Comparison of ENCODE assay signal across 11 cellular contexts in the genomic region with DNA sequence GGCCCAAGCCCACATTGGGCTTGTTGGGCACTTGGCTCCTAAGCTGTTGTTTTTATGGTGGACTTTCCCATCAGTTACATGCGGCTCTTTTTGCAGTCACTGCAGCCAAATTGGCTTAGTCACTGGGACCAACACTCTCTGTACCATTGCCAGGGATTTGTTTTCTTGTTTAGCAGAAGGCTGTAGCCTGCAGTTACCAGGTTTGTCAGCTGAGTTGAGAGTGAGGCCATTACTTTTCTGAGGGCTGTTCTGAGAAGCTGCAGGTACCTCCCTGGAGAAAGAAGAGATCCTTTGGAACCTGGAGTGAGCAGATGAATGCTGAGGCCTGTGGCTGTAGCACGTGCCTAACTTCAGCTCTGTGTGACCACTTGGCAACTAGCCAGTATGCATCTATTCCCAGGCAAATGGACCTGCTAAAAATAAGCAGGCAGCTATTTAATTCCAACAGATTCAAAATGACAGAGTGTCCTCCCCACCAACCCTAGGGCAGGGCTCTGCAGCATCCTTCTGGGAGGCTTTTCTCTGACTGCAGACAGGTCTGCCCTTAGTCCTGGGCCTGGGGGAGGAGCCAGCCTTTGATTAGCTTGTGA. TPM values are rescaled to one million over a fixed set of nuclear protein-coding genes. Genes with fewer than 3 reads are reported as not detected.
A peak's percentile ranks its signal among the peaks of the same experiment; 100 is the strongest.
DNase-seq lines count a peak whose midpoint lies in the region; ATAC-seq and TF ChIP-seq lines count a peak whose summit lies in the region.
"Had no signal": no experiment of that assay in that cellular context is flagged by ENCODE, and none has a peak within 500 bp of the region (broad histone marks: within the 10 kb centered on the region; RNA-seq: fewer than 3 reads in every experiment).

No MANE protein-coding gene starts in this region.

- no peaks in the 10 kb centered on the region for H3K9me3 ChIP-seq in PC-3 (ENCODE audit: low read length)
- H3K9me3 ChIP-seq in WERI-Rb-1 (ENCODE audit: severe bottlenecking), result no peaks in the 10 kb centered on the region
- H3K9me3 ChIP-seq: testis had no signal

- CTCF ChIA-PET in PC-3 (lab: Charles Lee), result interaction anchor here (1.2 kb wide), 1 partner anchor 13 kb away, joined by 4 read pairs; the partner anchor contains the start of gene AKAP1

- peak overlapping the region; percentile 39 for H3K27ac ChIP-seq in PC-3 (ENCODE audit: low read length)
- peak overlapping the region; percentile 47 for H3K27ac ChIP-seq in rectal smooth muscle tissue (ENCODE audit: low read depth, low read length)
- no peak overlapping the region for H3K27ac ChIP-seq in WERI-Rb-1
- H3K27ac ChIP-seq: SK-N-MC, testis had no signal

- no TSS peak for BruUV-seq in PC-3 (replicated peaks; lab: Mats Ljungman, UMichigan)

- no peaks in the 10 kb centered on the region for H3F3A ChIP-seq in PC-3 (ENCODE audit: low read length, unreplicated experiment)

- no peak overlapping the region for H2AFZ ChIP-seq in PC-3 (ENCODE audit: low read length)

- H4K20me1 ChIP-seq in PC-3 (ENCODE audit: low read length), result peaks cover 23% of the 10 kb centered on the region; the same call in 1 of the 2 replicates

- ATAC-seq in PC-3, result peak; percentile 84
- ATAC-seq in GM21367 (IDR thresholded peaks at IDR 0.05; ENCODE audit: unreplicated experiment), result no peak

- TF ChIP-seq CTCF in PC-3 (conservative IDR thresholded peaks at IDR 0.05; ENCODE audit: low read depth, low read length) (no peak), WERI-Rb-1 (IDR thresholded peaks at IDR 0.05; ENCODE audit: low read depth, low read length) (no peak)

- H3K9ac ChIP-seq in PC-3 (ENCODE audit: low read length), result no peak overlapping the region
- no peak overlapping the region for H3K9ac ChIP-seq in rectal smooth muscle tissue (ENCODE audit: low read length)

- intact Hi-C loops in PC-3 (cut with micrococcal nuclease), result no loop called here

- POLR2A ChIA-PET in PC-3 (lab: Charles Lee; ENCODE audit: unreplicated experiment), result interaction anchor here (1.0 kb wide), 1 partner anchor 13 kb away, joined by 3 read pairs; no protein-coding TSS in a partner anchor

- peak; percentile 78 for DNase-seq in GM04503 (ENCODE audit: low read depth)
- peak; percentile 73 for DNase-seq in PC-3
- DNase-seq in fibroblast of peridontal ligament (ENCODE audit: extremely low read depth), result peak; percentile 71
- no peak for DNase-seq in WERI-Rb-1
- no peak for DNase-seq in stimulated activated CD4-positive, alpha-beta T cell treated with anti-CD3 and anti-CD28 coated beads, Interleukin-2, amount 100 ng/mL, for 48 hours
- no peak for DNase-seq in mesenteric fat pad (ENCODE audit: low spot score)
- DNase-seq: naive B cell, testis had no signal

- H3K79me2 ChIP-seq in PC-3 (ENCODE audit: low read length), result peaks cover 99% of the 10 kb centered on the region

- H3K27me3 ChIP-seq in PC-3 (ENCODE audit: low read length), result no peaks in the 10 kb centered on the region
- no peaks in the 10 kb centered on the region for H3K27me3 ChIP-seq in rectal smooth muscle tissue (ENCODE audit: control insufficient read depth, insufficient read depth, low read length)
- H3K27me3 ChIP-seq in WERI-Rb-1 (ENCODE audit: insufficient read depth, low read depth, severe bottlenecking), result no peaks in the 10 kb centered on the region
- H3K27me3 ChIP-seq: testis had no signal

- no peak overlapping the region for H3K4me3 ChIP-seq in PC-3 (ENCODE audit: low read length)
- H3K4me3 ChIP-seq in rectal smooth muscle tissue (ENCODE audit: low read length), result no peak overlapping the region
- no peak overlapping the region for H3K4me3 ChIP-seq in WERI-Rb-1 (ENCODE audit: low read depth, low read length)
- H3K4me3 ChIP-seq: SK-N-MC, testis had no signal

- H3K4me2 ChIP-seq in PC-3 (ENCODE audit: low read length), result no peak overlapping the region

- peaks cover 7% of the 10 kb centered on the region; the same call in 1 of the 2 replicates for H3K36me3 ChIP-seq in PC-3 (ENCODE audit: low read depth, low read length)
- H3K36me3 ChIP-seq in rectal smooth muscle tissue (ENCODE audit: control insufficient read depth, insufficient read depth, low read length), result no peaks in the 10 kb centered on the region
- peaks cover 19% of the 10 kb centered on the region for H3K36me3 ChIP-seq in WERI-Rb-1

- H3K9me2 ChIP-seq in PC-3 (replicated peaks; ENCODE audit: low read length), result no peaks in the 10 kb centered on the region

- peaks cover 11% of the 10 kb centered on the region; the same call in 1 of the 2 replicates for H3K4me1 ChIP-seq in PC-3 (ENCODE audit: insufficient read depth, low read length)
- H3K4me1 ChIP-seq in rectal smooth muscle tissue (ENCODE audit: control insufficient read depth, insufficient read depth, low read length), result peaks cover 21% of the 10 kb centered on the region

RNA-seq across cellular contexts. Expression of gene AKAP1, which starts 12.9 kb away (rescaled TPM):
- total RNA-seq in PC-3 (2014; rRNA removed) (73.1 and 108 TPM in 2 replicates), mesenteric fat pad (49.1 TPM)

Comparison
In these comparisons a context has a peak if more than half of its experiments do, and no peak if none do; other contexts are left out.
1. DNase-seq: peak in GM04503 (single experiment), PC-3 (single experiment) and fibroblast of peridontal ligament (single experiment); none in WERI-Rb-1 (single experiment), stimulated activated CD4-positive, alpha-beta T cell treated with anti-CD3 and anti-CD28 coated beads, Interleukin-2, amount 100 ng/mL, for 48 hours (0 of 2) and mesenteric fat pad (single experiment).